1 cellular context compared by ENCODE assay signal in the genomic region with DNA sequence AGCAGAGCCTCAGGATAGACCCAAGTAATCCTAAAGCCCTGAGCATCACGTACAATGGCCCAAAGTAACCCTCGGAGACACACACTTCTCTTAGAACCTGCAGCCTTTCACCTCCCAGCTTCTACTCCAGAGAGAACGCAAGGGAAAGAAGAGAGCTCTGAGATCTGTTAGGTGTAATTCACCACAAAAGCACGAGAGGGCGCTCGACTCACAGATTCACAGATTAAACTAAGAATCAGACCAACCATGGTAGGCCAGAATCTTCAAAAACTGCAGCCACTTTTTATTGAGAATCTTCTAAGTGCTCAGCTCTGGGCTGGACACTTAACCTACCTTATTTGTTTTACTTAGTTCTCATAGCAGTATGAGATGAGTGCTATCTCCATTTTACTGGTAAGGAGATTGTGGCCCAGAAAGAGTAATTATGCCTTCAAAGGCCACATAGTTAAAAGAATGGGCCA.
TF ChIP-seq lines count a peak whose summit lies in the region.

No MANE protein-coding gene starts in this region.

TF ChIP-seq in K562, 482 proteins besides CTCF, POLR2A, EP300 and RAD21 (continued from another document):
- TF ChIP-seq HES1 (IDR thresholded peaks at IDR 0.05; ENCODE audit: low read depth) (no peak), ETV1 (tag; conservative IDR thresholded peaks at IDR 0.05; ENCODE audit: low read depth) (no peak), VEZF1 (CRISPR knock-in tag; IDR thresholded peaks at IDR 0.05) (no peak), SMAD3 (CRISPR knock-in tag; conservative IDR thresholded peaks at IDR 0.05) (no peak), ZNF354B (CRISPR knock-in tag; IDR thresholded peaks at IDR 0.05) (no peak), SP1 (CRISPR knock-in tag; IDR thresholded peaks at IDR 0.05) (0 out of 2 replicates have a peak, but pooled peaks have one; percentile 53), BDP1 (IDR thresholded peaks at IDR 0.05; ENCODE audit: insufficient read depth, insufficient read length) (no peak), ARID2 (IDR thresholded peaks at IDR 0.05) (0 out of 2 replicates have a peak, but pooled peaks have one; percentile 37), RBM15 (IDR thresholded peaks at IDR 0.05; ENCODE audit: insufficient read depth, low read length) (no peak), ZNF584 (CRISPR knock-in tag; IDR thresholded peaks at IDR 0.05; ENCODE audit: low read depth) (no peak), ZKSCAN3 (CRISPR knock-in tag; IDR thresholded peaks at IDR 0.05) (no peak), HCFC1 (IDR thresholded peaks at IDR 0.05; ENCODE audit: low read depth, low read length) (peak; percentile 29; the same call in 1 of the 2 replicates), MTA3 (IDR thresholded peaks at IDR 0.05; ENCODE audit: borderline replicate concordance) (peak; percentile 64; the same call in 1 of the 2 replicates), ZNF445 (CRISPR knock-in tag; IDR thresholded peaks at IDR 0.05; ENCODE audit: low read depth) (no peak), SMARCA4 (IDR thresholded peaks at IDR 0.05) (no peak), FOXP1 (CRISPR knock-in tag; IDR thresholded peaks at IDR 0.05) (peak; percentile 45; the same call in 1 of the 2 replicates), MEIS2 (IDR thresholded peaks at IDR 0.05; ENCODE audit: partially characterized antibody) (no peak), HDAC3 (IDR thresholded peaks at IDR 0.05; ENCODE audit: borderline replicate concordance, partially characterized antibody) (no peak), MYBL2 (IDR thresholded peaks at IDR 0.05; ENCODE audit: low read depth) (no peak), MYBL2 (CRISPR knock-in tag; IDR thresholded peaks at IDR 0.05; ENCODE audit: borderline replicate concordance) (no peak), MAFG (tag; conservative IDR thresholded peaks at IDR 0.05) (no peak), ZNF696 (CRISPR knock-in tag; conservative IDR thresholded peaks at IDR 0.05) (no peak), ZNF699 (CRISPR knock-in tag; IDR thresholded peaks at IDR 0.05; ENCODE audit: insufficient replicate concordance) (no peak), TBP (optimal IDR thresholded peaks at IDR 0.05; ENCODE audit: low read depth, low read length) (peak; percentile 76), RB1 (IDR thresholded peaks at IDR 0.05; ENCODE audit: low read depth) (peak; percentile 50; the same call in 1 of the 2 replicates), E2F3 (CRISPR knock-in tag; IDR thresholded peaks at IDR 0.05) (no peak), ZBTB5 (IDR thresholded peaks at IDR 0.05) (no peak), ZNF586 (CRISPR knock-in tag; conservative IDR thresholded peaks at IDR 0.05) (no peak), RBM39 (optimal IDR thresholded peaks at IDR 0.05; ENCODE audit: low read depth, low read length) (no peak), REST (CRISPR knock-in tag; IDR thresholded peaks at IDR 0.05; ENCODE audit: low read depth) (no peak), ZBED1 (IDR thresholded peaks at IDR 0.05) (no peak), SMAD4 (CRISPR knock-in tag; conservative IDR thresholded peaks at IDR 0.05) (no peak)
- TF ChIP-seq, protein P1, sequence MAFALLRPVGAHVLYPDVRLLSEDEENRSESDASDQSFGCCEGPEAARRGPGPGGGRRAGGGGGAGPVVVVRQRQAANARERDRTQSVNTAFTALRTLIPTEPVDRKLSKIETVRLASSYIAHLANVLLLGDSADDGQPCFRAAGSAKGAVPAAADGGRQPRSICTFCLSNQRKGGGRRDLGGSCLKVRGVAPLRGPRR (CRISPR knock-in tag; IDR thresholded peaks at IDR 0.05) = no peak
- TF ChIP-seq, protein P2, sequence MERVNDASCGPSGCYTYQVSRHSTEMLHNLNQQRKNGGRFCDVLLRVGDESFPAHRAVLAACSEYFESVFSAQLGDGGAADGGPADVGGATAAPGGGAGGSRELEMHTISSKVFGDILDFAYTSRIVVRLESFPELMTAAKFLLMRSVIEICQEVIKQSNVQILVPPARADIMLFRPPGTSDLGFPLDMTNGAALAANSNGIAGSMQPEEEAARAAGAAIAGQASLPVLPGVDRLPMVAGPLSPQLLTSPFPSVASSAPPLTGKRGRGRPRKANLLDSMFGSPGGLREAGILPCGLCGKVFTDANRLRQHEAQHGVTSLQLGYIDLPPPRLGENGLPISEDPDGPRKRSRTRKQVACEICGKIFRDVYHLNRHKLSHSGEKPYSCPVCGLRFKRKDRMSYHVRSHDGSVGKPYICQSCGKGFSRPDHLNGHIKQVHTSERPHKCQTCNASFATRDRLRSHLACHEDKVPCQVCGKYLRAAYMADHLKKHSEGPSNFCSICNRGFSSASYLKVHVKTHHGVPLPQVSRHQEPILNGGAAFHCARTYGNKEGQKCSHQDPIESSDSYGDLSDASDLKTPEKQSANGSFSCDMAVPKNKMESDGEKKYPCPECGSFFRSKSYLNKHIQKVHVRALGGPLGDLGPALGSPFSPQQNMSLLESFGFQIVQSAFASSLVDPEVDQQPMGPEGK (CRISPR knock-in tag; IDR thresholded peaks at IDR 0.05; ENCODE audit: borderline replicate concordance) = no peak
- TF ChIP-seq, protein P3, sequence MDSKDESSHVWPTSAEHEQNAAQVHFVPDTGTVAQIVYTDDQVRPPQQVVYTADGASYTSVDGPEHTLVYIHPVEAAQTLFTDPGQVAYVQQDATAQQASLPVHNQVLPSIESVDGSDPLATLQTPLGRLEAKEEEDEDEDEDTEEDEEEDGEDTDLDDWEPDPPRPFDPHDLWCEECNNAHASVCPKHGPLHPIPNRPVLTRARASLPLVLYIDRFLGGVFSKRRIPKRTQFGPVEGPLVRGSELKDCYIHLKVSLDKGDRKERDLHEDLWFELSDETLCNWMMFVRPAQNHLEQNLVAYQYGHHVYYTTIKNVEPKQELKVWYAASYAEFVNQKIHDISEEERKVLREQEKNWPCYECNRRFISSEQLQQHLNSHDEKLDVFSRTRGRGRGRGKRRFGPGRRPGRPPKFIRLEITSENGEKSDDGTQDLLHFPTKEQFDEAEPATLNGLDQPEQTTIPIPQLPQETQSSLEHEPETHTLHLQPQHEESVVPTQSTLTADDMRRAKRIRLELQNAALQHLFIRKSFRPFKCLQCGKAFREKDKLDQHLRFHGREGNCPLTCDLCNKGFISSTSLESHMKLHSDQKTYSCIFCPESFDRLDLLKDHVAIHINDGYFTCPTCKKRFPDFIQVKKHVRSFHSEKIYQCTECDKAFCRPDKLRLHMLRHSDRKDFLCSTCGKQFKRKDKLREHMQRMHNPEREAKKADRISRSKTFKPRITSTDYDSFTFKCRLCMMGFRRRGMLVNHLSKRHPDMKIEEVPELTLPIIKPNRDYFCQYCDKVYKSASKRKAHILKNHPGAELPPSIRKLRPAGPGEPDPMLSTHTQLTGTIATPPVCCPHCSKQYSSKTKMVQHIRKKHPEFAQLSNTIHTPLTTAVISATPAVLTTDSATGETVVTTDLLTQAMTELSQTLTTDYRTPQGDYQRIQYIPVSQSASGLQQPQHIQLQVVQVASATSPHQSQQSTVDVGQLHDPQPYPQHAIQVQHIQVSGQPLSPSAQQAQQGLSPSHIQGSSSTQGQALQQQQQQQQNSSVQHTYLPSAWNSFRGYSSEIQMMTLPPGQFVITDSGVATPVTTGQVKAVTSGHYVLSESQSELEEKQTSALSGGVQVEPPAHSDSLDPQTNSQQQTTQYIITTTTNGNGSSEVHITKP (IDR thresholded peaks at IDR 0.05; ENCODE audit: partially characterized antibody) = no peak
